Comparison of ENCODE assay signal across 10 cellular contexts in the genomic region with DNA sequence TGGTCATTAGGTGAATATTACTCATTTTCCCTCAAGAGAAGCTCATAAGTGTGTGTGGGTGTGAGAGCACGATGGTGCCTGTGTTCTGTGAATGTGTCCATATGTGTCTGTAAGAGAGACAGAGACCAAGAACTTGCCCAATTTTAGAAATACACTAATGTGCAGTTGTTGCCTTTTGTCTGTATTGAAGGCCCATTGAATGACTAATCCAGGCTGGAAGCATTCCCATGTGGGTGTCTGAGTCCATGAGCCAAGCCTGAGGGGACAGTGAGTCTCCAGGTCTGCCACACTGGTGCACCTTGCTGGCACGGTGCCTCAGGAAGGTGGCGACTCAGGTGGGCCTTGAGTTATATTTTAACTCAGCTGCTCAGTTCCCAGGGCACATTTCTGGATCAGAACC. TPM values are rescaled to one million over a fixed set of nuclear protein-coding genes. Genes with fewer than 3 reads are reported as not detected.
DNase-seq lines count a peak whose midpoint lies in the region; ATAC-seq and TF ChIP-seq lines count a peak whose summit lies in the region.
"Had no signal": no experiment of that assay in that cellular context is flagged by ENCODE, and none has a peak within 500 bp of the region (broad histone marks: within the 10 kb centered on the region; RNA-seq: fewer than 3 reads in every experiment).

No MANE protein-coding gene starts in this region.

- H4K91ac ChIP-seq in mesenchymal stem cell (ENCODE audit: low read length), result no peak overlapping the region

- ATAC-seq in GM19452 (IDR thresholded peaks at IDR 0.05; ENCODE audit: unreplicated experiment) (peak; percentile 9), GM19324 (IDR thresholded peaks at IDR 0.05; ENCODE audit: low FRiP score, unreplicated experiment) (no peak), aorta (ENCODE audit: low FRiP score) (no peak)
- ATAC-seq: GM23338 had no signal

- 98% methylated on average over 3 of the region's 3 CpGs for WGBS in mesenchymal stem cell
- WGBS in aorta, 2 donors, result 64 to 70% methylated on average over 3 of the region's 3 CpGs

- no peak overlapping the region for H4K8ac ChIP-seq in mesenchymal stem cell (ENCODE audit: low read length)

- H3K79me1 ChIP-seq in mesenchymal stem cell (replicated peaks; ENCODE audit: low read length, poor library complexity, severe bottlenecking), result peaks cover 15% of the 10 kb centered on the region

- H3K14ac ChIP-seq in mesenchymal stem cell (ENCODE audit: low read length in 2 of 2), result no peak overlapping the region

- H3K36me3 ChIP-seq in SJSA1, result peaks cover 27% of the 10 kb centered on the region
- H3K36me3 ChIP-seq in mesenchymal stem cell (ENCODE audit: control insufficient read depth in 1 of 2, insufficient read depth in 2 of 2, low read depth in 1 of 2, low read length in 2 of 2), result peaks cover 25 to 55% of the 10 kb centered on the region in 2 experiments
- peaks cover 4 to 6% of the 10 kb centered on the region in 2 donors for H3K36me3 ChIP-seq in aorta (ENCODE audit: control insufficient read depth in 1 of 2, insufficient read depth in 2 of 2, low read length in 1 of 2)

- TF ChIP-seq CTCF in foreskin fibroblast (IDR thresholded peaks at IDR 0.05; ENCODE audit: low read depth, low read length), result no peak

- no peak overlapping the region for H2BK12ac ChIP-seq in mesenchymal stem cell (ENCODE audit: low read length in 2 of 2)

- H3K27ac ChIP-seq in SJSA1, result 0 out of 2 replicates have a peak overlapping the region, but pooled peaks have one; percentile 13
- H3K27ac ChIP-seq in mesenchymal stem cell (ENCODE audit: low read length, poor library complexity, severe bottlenecking), result no peak overlapping the region
- H3K27ac ChIP-seq in aorta (ENCODE audit: low read depth in 1 of 2, low read length in 2 of 2), result no peak overlapping the region

- H2BK5ac ChIP-seq in mesenchymal stem cell (ENCODE audit: low read depth, low read length, poor library complexity, severe bottlenecking), result no peak overlapping the region

- no peak overlapping the region for H2AK5ac ChIP-seq in mesenchymal stem cell (ENCODE audit: low read length, severe bottlenecking)

- no peak overlapping the region for H3K4me2 ChIP-seq in mesenchymal stem cell (ENCODE audit: low read length, poor library complexity, severe bottlenecking)
- H3K4me2 ChIP-seq: GM23338 had no signal

- peak; percentile 22 for DNase-seq in AG08395 (ENCODE audit: low spot score)
- peak; percentile 12 to 48 for DNase-seq in SJSA1 (ENCODE audit: low read depth in 1 of 2, low spot score in 2 of 2)
- DNase-seq in foreskin fibroblast, result peak; percentile 51 to 69
- DNase-seq in mesenchymal stem cell, result no peak
- no peak for DNase-seq in NCI-H2107 treated with DMSO at 0.1 percent for 48 hours (lab: John Stamatoyannopoulos, UW; ENCODE audit: unreplicated experiment)
- no peak for DNase-seq in aorta
- DNase-seq: DND-41 had no signal

- intact Hi-C loops in aorta (cut with DNase I), result no loop called here

- H3K9ac ChIP-seq in mesenchymal stem cell (ENCODE audit: low read length), result no peak overlapping the region

- H3K27me3 ChIP-seq in SJSA1 (replicated peaks) (no peaks in the 10 kb centered on the region), mesenchymal stem cell (ENCODE audit: control insufficient read depth in 1 of 2, insufficient read depth in 1 of 2, low read length in 2 of 2) (no peaks in the 10 kb centered on the region), aorta (ENCODE audit: control insufficient read depth in 1 of 2, insufficient read depth in 2 of 2, low read length in 1 of 2) (no peaks in the 10 kb centered on the region)

- H2BK15ac ChIP-seq in mesenchymal stem cell (ENCODE audit: low read depth, poor library complexity, severe bottlenecking), result no peak overlapping the region

- H3K4me3 ChIP-seq in SJSA1, result no peak overlapping the region
- no peak overlapping the region for H3K4me3 ChIP-seq in foreskin fibroblast (ENCODE audit: low read depth in 1 of 2, low read length in 2 of 2)
- H3K4me3 ChIP-seq in mesenchymal stem cell (ENCODE audit: insufficient read depth in 1 of 2, low read depth in 1 of 2, low read length in 2 of 2), result no peak overlapping the region
- H3K4me3 ChIP-seq in aorta (ENCODE audit: low read length in 2 of 2), result no peak overlapping the region
- H3K4me3 ChIP-seq: GM23338 had no signal

- no peak overlapping the region for H2BK120ac ChIP-seq in mesenchymal stem cell (ENCODE audit: low read depth, low read length)

- H3K9me3 ChIP-seq in SJSA1 (replicated peaks) (no peaks in the 10 kb centered on the region), mesenchymal stem cell (ENCODE audit: control insufficient read depth, low read length) (no peaks in the 10 kb centered on the region), aorta (ENCODE audit: control insufficient read depth, low read length) (no peaks in the 10 kb centered on the region)

- peaks cover 17% of the 10 kb centered on the region for H3K4me1 ChIP-seq in SJSA1 (replicated peaks)
- peaks cover 9% of the 10 kb centered on the region for H3K4me1 ChIP-seq in mesenchymal stem cell (ENCODE audit: control insufficient read depth, insufficient read depth, low read depth, low read length)
- no peaks in the 10 kb centered on the region for H3K4me1 ChIP-seq in aorta (ENCODE audit: control insufficient read depth in 1 of 2, insufficient read depth in 2 of 2, low read length in 2 of 2)

- H3K4ac ChIP-seq in mesenchymal stem cell (ENCODE audit: low read depth in 1 of 2, low read length in 2 of 2), result no peak overlapping the region

- H2AFZ ChIP-seq in mesenchymal stem cell (ENCODE audit: low read depth, low read length), result no peak overlapping the region
- H2AFZ ChIP-seq: GM23338 had no signal

- H3K18ac ChIP-seq in mesenchymal stem cell (ENCODE audit: low read depth in 1 of 2, low read length in 2 of 2), result no peak overlapping the region

- no peak overlapping the region for H3K23ac ChIP-seq in mesenchymal stem cell (ENCODE audit: low read length in 2 of 2)

RNA-seq across cellular contexts. Expression of gene ASXL1, which starts 25.5 kb away (rescaled TPM):
- total RNA-seq in SJSA1 (2014; rRNA removed; shearing (Covaris generic)), result 19.9 and 35.2 TPM in 2 replicates
- polyA plus RNA-seq in mesenchymal stem cell (2013, experiment 1 of 2), result 35.5 TPM
- 32.6 TPM for polyA plus RNA-seq in mesenchymal stem cell (2013, experiment 2 of 2)
- total RNA-seq in aorta, result 100 to 1,000 TPM in 1 of 2 donors, 10 to 100 TPM in 1; 92.5 to 102 TPM
- polyA plus RNA-seq in aorta, result 10 to 100 TPM; 18.0 to 51.7 TPM

RNA-seq across cellular contexts. Expression of gene KIF3B, which starts 55.2 kb away (rescaled TPM):
- total RNA-seq in SJSA1 (2014; rRNA removed; shearing (Covaris generic)), result 12.9 and 15.7 TPM in 2 replicates
- 34.9 TPM for polyA plus RNA-seq in mesenchymal stem cell (2013, experiment 1 of 2)
- 34.4 TPM for polyA plus RNA-seq in mesenchymal stem cell (2013, experiment 2 of 2)
- total RNA-seq in aorta, result 10 to 100 TPM; 26.6 to 28.0 TPM
- polyA plus RNA-seq in aorta, result 10 to 100 TPM; 12.9 to 19.8 TPM

Comparison
In these comparisons a context has a peak if more than half of its experiments do, and no peak if none do; other contexts are left out.
1. DNase-seq: peak in AG08395 (single experiment), SJSA1 (2 of 2) and foreskin fibroblast (2 of 2); none in mesenchymal stem cell (single experiment), NCI-H2107 treated with DMSO at 0.1 percent for 48 hours (single experiment) and aorta (0 of 2).